Comparison of ENCODE assay signal across 19 cellular contexts in genomic region chr14:91834571-91834970, GRCh38. TPM values are rescaled to one million over a fixed set of nuclear protein-coding genes. Genes with fewer than 3 reads are reported as not detected.
DNase-seq lines count a peak whose midpoint lies in the region; ATAC-seq, FAIRE-seq and TF ChIP-seq lines count a peak whose summit lies in the region.
"Had no signal": no experiment of that assay in that cellular context is flagged by ENCODE, and none has a peak within 500 bp of the region (broad histone marks: within the 10 kb centered on the region; RNA-seq: fewer than 3 reads in every experiment).

No MANE protein-coding gene starts in this region.

- no peaks in the 10 kb centered on the region for H3K27me3 ChIP-seq in CD8-positive, alpha-beta T cell (ENCODE audit: insufficient read depth, low read length)
- H3K27me3 ChIP-seq in GM23338 (ENCODE audit: insufficient read depth) = peaks cover 6% of the 10 kb centered on the region
- no peaks in the 10 kb centered on the region for H3K27me3 ChIP-seq in H1 (replicated peaks in 1 of 4; ENCODE audit: control insufficient read depth in 3 of 4, extremely low read depth in 1 of 4, insufficient read depth in 3 of 4, low read length in 3 of 4)
- no peaks in the 10 kb centered on the region for H3K27me3 ChIP-seq in parathyroid adenoma (ENCODE audit: control insufficient read depth, insufficient read depth, low read length)
- H3K27me3 ChIP-seq: testis had no signal

- H3K27ac Mint-ChIP-seq in CD8-positive, alpha-beta T cell = peak overlapping the region; percentile 60
- H3K27ac Mint-ChIP-seq in GM23338 = no peak overlapping the region

- WGBS in H1 (ENCODE audit: extremely low coverage in 1 of 2, insufficient coverage in 1 of 2, insufficient read length in 1 of 2, insufficient replicate concordance in 2 of 2, low coverage in 1 of 2, low lambda C conversion rate in 2 of 2, missing lambda C conversion rate in 1 of 2), 2 experiments = 63% methylated on average over 2 of the region's 2 CpGs; no CpG with 5 or more reads in 1 of the 2 experiments

- H4K8ac ChIP-seq in H1 (ENCODE audit: extremely low read depth, insufficient read depth, low read length) = no peak overlapping the region

- no peak overlapping the region for H3K4me3 ChIP-seq in CD8-positive, alpha-beta T cell (ENCODE audit: low read depth, low read length)
- H3K4me3 ChIP-seq in GM23338 = peak overlapping the region; percentile 76
- peak overlapping the region in 1 of 4 experiments; percentile 91; a peak in 1 of 8 replicates for H3K4me3 ChIP-seq in H1 (ENCODE audit: extremely low read depth in 1 of 4, insufficient read depth in 2 of 4, low read depth in 3 of 4, low read length in 4 of 4)
- no peak overlapping the region for H3K4me3 ChIP-seq in parathyroid adenoma (ENCODE audit: low read depth, low read length)
- H3K4me3 ChIP-seq: psoas muscle had no signal

- H2BK120ac ChIP-seq in H1 (replicated peaks; ENCODE audit: low read depth, low read length) = no peak overlapping the region

- no peak overlapping the region for H3K27ac ChIP-seq in CD8-positive, alpha-beta T cell (ENCODE audit: low read depth, low read length)
- H3K27ac ChIP-seq in GM23338 (ENCODE audit: low read depth) (no peak overlapping the region), H1 (ENCODE audit: low read depth, low read length) (no peak overlapping the region), parathyroid adenoma (peak overlapping the region; percentile 99)
- H3K27ac ChIP-seq: C4-2B, psoas muscle had no signal

- no peak overlapping the region for H2BK20ac ChIP-seq in H1 (ENCODE audit: low read length)

- peaks cover 34% of the 10 kb centered on the region for H3K4me1 ChIP-seq in CD8-positive, alpha-beta T cell (ENCODE audit: insufficient read depth, low read length)
- H3K4me1 ChIP-seq in GM23338 (ENCODE audit: insufficient read depth) (peaks cover 41% of the 10 kb centered on the region), H1 (replicated peaks in 1 of 4; ENCODE audit: control insufficient read depth in 3 of 4, insufficient read depth in 4 of 4, low read length in 3 of 4) (peaks cover 0 to 5% (median 3%) of the 10 kb centered on the region in 4 experiments; a peak in 3 of 7 replicates), parathyroid adenoma (peaks cover 20% of the 10 kb centered on the region)
- H3K4me1 ChIP-seq: psoas muscle had no signal

- no peak for DNase-seq in CD8-positive, alpha-beta T cell
- DNase-seq in GM23338 (ENCODE audit: low spot score) (peak; percentile 51), H1 (ENCODE audit: low read depth in 1 of 2, low spot score in 2 of 2) (no peak), GM10266 (ENCODE audit: extremely low spot score) (no peak), COR-L47 (lab: John Stamatoyannopoulos, UW) (no peak)
- DNase-seq: activated CD4-positive, alpha-beta T cell treated with anti-CD3 and anti-CD28 coated beads, Interleukin-2, amount 50 U/mL, for 48 hours; activated gamma-delta T cell treated with Interleukin-2 at 50 U/mL for 16 hours; foreskin melanocyte; midbrain; NCI-H2081 treated with DMSO at 0.1 percent for 48 hours; psoas muscle; SHP77; T1000; testis had no signal

- no peak overlapping the region for H3K9ac ChIP-seq in H1 (replicated peaks in 1 of 4; ENCODE audit: extremely low read depth in 1 of 4, low read depth in 3 of 4, low read length in 3 of 4)
- peak overlapping the region; percentile 99 for H3K9ac ChIP-seq in parathyroid adenoma

- intact Hi-C loops in CD8-positive, alpha-beta T cell (cut with DNase I, micrococcal nuclease) = loop anchor here (2.0 to 10.0 kb wide), 3 partner anchors 32 to 270 kb away; partner anchors contain the start of genes ATXN3 (in 1 of the 2) and TC2N (in 1 of the 2)

- no peak for TF ChIP-seq EP300 in H1 (IDR thresholded peaks at IDR 0.05; ENCODE audit: borderline replicate concordance in 1 of 2, low read depth in 2 of 2, low read length in 2 of 2)

- H2BK5ac ChIP-seq in H1 (ENCODE audit: low read depth, low read length) = no peak overlapping the region

- H3K36me3 Mint-ChIP-seq in CD8-positive, alpha-beta T cell = peaks cover 35% of the 10 kb centered on the region
- H3K36me3 Mint-ChIP-seq in GM23338 (ENCODE audit: low read depth) = no peaks in the 10 kb centered on the region

- no peak overlapping the region for H2BK12ac ChIP-seq in H1 (ENCODE audit: low read depth, low read length)

- H3K79me2 ChIP-seq in GM23338 (replicated peaks; ENCODE audit: insufficient read depth) (peaks cover 50% of the 10 kb centered on the region), H1 (ENCODE audit: control insufficient read depth in 1 of 2, insufficient read depth in 2 of 2, low read length in 2 of 2) (peaks cover 0 to 49% of the 10 kb centered on the region in 2 experiments; a peak in 2 of 4 replicates), parathyroid adenoma (peaks cover 21% of the 10 kb centered on the region)

- H2BK15ac ChIP-seq in H1 (ENCODE audit: low read length) = no peak overlapping the region

- no peaks in the 10 kb centered on the region for H3K9me3 ChIP-seq in CD8-positive, alpha-beta T cell (ENCODE audit: low read length)
- H3K9me3 ChIP-seq in H1 (ENCODE audit: insufficient read depth in 2 of 2, low read depth in 1 of 2, low read length in 1 of 2) (no peaks in the 10 kb centered on the region), parathyroid adenoma (ENCODE audit: control insufficient read depth, low read length) (no peaks in the 10 kb centered on the region)
- H3K9me3 ChIP-seq: psoas muscle, testis had no signal

- no peak overlapping the region for H2AK5ac ChIP-seq in H1 (ENCODE audit: low read depth, low read length)

- H3K18ac ChIP-seq in H1 (ENCODE audit: extremely low read depth, low read length) = no peak overlapping the region

- no peaks in the 10 kb centered on the region for H3K9me2 ChIP-seq in GM23338 (ENCODE audit: insufficient read depth)

- peak; percentile 28 to 45; a peak in 3 of 4 replicates for TF ChIP-seq RAD21 in H1 (IDR thresholded peaks at IDR 0.05 in 1 of 2, conservative IDR thresholded peaks at IDR 0.05 in 1 of 2; ENCODE audit: low read depth in 2 of 2, low read length in 2 of 2)

- FAIRE-seq in H1 (lab: Jason Lieb, UNC) = peak; percentile 7
- FAIRE-seq: endometrium had no signal

- no peak for TF ChIP-seq CTCF in CD8-positive, alpha-beta T cell (IDR thresholded peaks at IDR 0.05)
- TF ChIP-seq CTCF in GM23338 (conservative IDR thresholded peaks at IDR 0.05; ENCODE audit: low read depth in 2 of 2) (peak in 1 of 2 experiments; percentile 55; a peak in 3 of 4 replicates), H1 (IDR thresholded peaks at IDR 0.05; ENCODE audit: control extremely low read depth in 1 of 3, insufficient read depth in 1 of 3, low read depth in 1 of 3, low read length in 3 of 3) (peak in 1 of 3 experiments; percentile 32; a peak in 2 of 4 replicates), parathyroid adenoma (IDR thresholded peaks at IDR 0.05) (peak; percentile 5), GM10266 (IDR thresholded peaks at IDR 0.05; ENCODE audit: control insufficient read depth, insufficient read depth, low read depth, missing control alignments) (no peak)

- H4K5ac ChIP-seq in H1 (ENCODE audit: insufficient read length, low read depth, low read length) = no peak overlapping the region

- no peaks in the 10 kb centered on the region for H3K9me3 Mint-ChIP-seq in CD8-positive, alpha-beta T cell
- H3K9me3 Mint-ChIP-seq in GM23338 = no peaks in the 10 kb centered on the region

- no peak overlapping the region for H4K91ac ChIP-seq in H1 (replicated peaks; ENCODE audit: insufficient read length, low read length)

- H3K79me1 ChIP-seq in H1 (ENCODE audit: low read depth, low read length) = no peaks in the 10 kb centered on the region

- H3K4me1 Mint-ChIP-seq in CD8-positive, alpha-beta T cell (ENCODE audit: low read depth) = peaks cover 76% of the 10 kb centered on the region
- peaks cover 46% of the 10 kb centered on the region for H3K4me1 Mint-ChIP-seq in GM23338

- no peak overlapping the region for H3K56ac ChIP-seq in H1 (replicated peaks; ENCODE audit: insufficient read length, low read depth, low read length)

- peaks cover 2% of the 10 kb centered on the region; the same call in 1 of the 2 replicates for H3K23me2 ChIP-seq in H1 (ENCODE audit: low read depth, low read length)

- H4K20me1 ChIP-seq in GM23338 (replicated peaks; ENCODE audit: insufficient read depth) (no peaks in the 10 kb centered on the region), H1 (replicated peaks in 1 of 2; ENCODE audit: control insufficient read depth in 1 of 2, insufficient read depth in 2 of 2, low read length in 2 of 2) (no peaks in the 10 kb centered on the region)

- no peak overlapping the region for H3K4ac ChIP-seq in H1 (replicated peaks; ENCODE audit: insufficient read length, low read depth, low read length)

- H2AFZ ChIP-seq in GM23338 = no peak overlapping the region
- no peak overlapping the region for H2AFZ ChIP-seq in H1 (ENCODE audit: low read length)
- H2AFZ ChIP-seq in parathyroid adenoma = no peak overlapping the region

- no peak for ATAC-seq in CD8-positive, alpha-beta T cell
- peak; percentile 7 for ATAC-seq in GM23338
- ATAC-seq in GM18867 (IDR thresholded peaks at IDR 0.05; ENCODE audit: unreplicated experiment) = no peak
- ATAC-seq: psoas muscle had no signal

- H3F3A ChIP-seq in GM23338 (replicated peaks; ENCODE audit: low read depth) = no peaks in the 10 kb centered on the region

- peak overlapping the region; percentile 19 for H3K4me3 Mint-ChIP-seq in CD8-positive, alpha-beta T cell
- peak overlapping the region; percentile 82 for H3K4me3 Mint-ChIP-seq in GM23338

- H3K27me3 Mint-ChIP-seq in CD8-positive, alpha-beta T cell (ENCODE audit: low read depth) = no peaks in the 10 kb centered on the region
- H3K27me3 Mint-ChIP-seq in GM23338 (ENCODE audit: insufficient read depth, low read depth, poor library complexity) = no peaks in the 10 kb centered on the region

- H3K23ac ChIP-seq in H1 (ENCODE audit: insufficient read length) = no peak overlapping the region

- CTCF ChIA-PET in CD8-positive, alpha-beta T cell (lab: Charles Lee) = interaction anchor here (0.8 to 1.6 kb wide), 3 partner anchors 39 to 76 kb away, joined by 3 to 4 read pairs (median 3); no protein-coding TSS in a partner anchor
- CTCF ChIA-PET in H1 (lab: Charles Lee; ENCODE audit: partially characterized antibody) = interaction anchor here (1.9 kb wide), 1 partner anchor 33 kb away, joined by 4 read pairs; no protein-coding TSS in a partner anchor

- peak overlapping the region; percentile 79; the same call in 1 of the 2 replicates for H3K4me2 ChIP-seq in GM23338
- peak overlapping the region in 1 of 2 experiments; percentile 67; a peak in 1 of 4 replicates for H3K4me2 ChIP-seq in H1 (ENCODE audit: insufficient read depth in 1 of 2, low read depth in 2 of 2, low read length in 2 of 2)
- no peak overlapping the region for H3K4me2 ChIP-seq in parathyroid adenoma (ENCODE audit: low read length)

- no peaks in the 10 kb centered on the region for H3K36me3 ChIP-seq in CD8-positive, alpha-beta T cell (ENCODE audit: insufficient read depth, low read length)
- H3K36me3 ChIP-seq in GM23338 (ENCODE audit: insufficient read depth) (no peaks in the 10 kb centered on the region), H1 (ENCODE audit: control insufficient read depth in 2 of 4, insufficient read depth in 4 of 4, low read length in 3 of 4) (no peaks in the 10 kb centered on the region), parathyroid adenoma (ENCODE audit: control insufficient read depth, insufficient read depth, low read length) (no peaks in the 10 kb centered on the region)

- POLR2A ChIA-PET in CD8-positive, alpha-beta T cell (lab: Charles Lee) = interaction anchor here (1.2 to 2.6 kb wide), 7 partner anchors 9 to 76 kb away, joined by 3 to 12 read pairs (median 6); partner anchors contain the start of gene TC2N
- POLR2A ChIA-PET in H1 (lab: Charles Lee; ENCODE audit: partially characterized antibody) = no interaction called here

- no peak overlapping the region for H3K14ac ChIP-seq in H1 (ENCODE audit: insufficient read length)

- TF ChIP-seq POLR2A in H1 (IDR thresholded peaks at IDR 0.05; ENCODE audit: control extremely low read depth in 1 of 2, low read depth in 2 of 2, low read length in 2 of 2) = no peak

RNA-seq across cellular contexts. Expression of gene TC2N, which starts 32.8 kb away (rescaled TPM):
- total RNA-seq in CD8-positive, alpha-beta T cell = 100 to 1,000 TPM; 132 TPM
- total RNA-seq in GM23338 (2014; rRNA removed; shearing (Covaris generic)) = 35.0 and 42.1 TPM in 2 replicates
- polyA plus RNA-seq in GM23338 (2016; fragmentation: Nextera tagmentation; extraction: Ambion mirVana) (10.0 and 10.9 TPM in 2 replicates), H1 (2011; rRNA removed) (5.9 and 9.7 TPM in 2 replicates)
- 34.2 and 36.2 TPM in 2 replicates for total RNA-seq in H1 (2021; fragmentation: NEBNext Ultra II Directional; extraction: Animal tissue kit (Norgen Biotek cat#: 25700))
- 12.7 TPM for polyA plus RNA-seq in H1 (2011; cell fraction: cytosol; rRNA removed)
- polyA plus RNA-seq in H1 (2011; cell fraction: nucleus; rRNA removed) = 7.4 TPM
- 10.3 to 24.7 TPM (median 12.4 TPM) in 4 replicates for polyA plus RNA-seq in H1 (2012, experiment 1 of 2)
- 1.7 TPM for polyA plus RNA-seq in H1 (2012, experiment 2 of 2)
- polyA plus RNA-seq in H1 (2013, experiment 1 of 2) = 17.5 TPM
- polyA plus RNA-seq in H1 (2013, experiment 2 of 2) = 17.9 TPM
- polyA minus RNA-seq in H1 (2011; rRNA and poly(A)+ RNA removed) = 25.4 and 40.7 TPM in 2 replicates
- 12.0 TPM for polyA minus RNA-seq in H1 (2011; cell fraction: cytosol; rRNA and poly(A)+ RNA removed)
- 33.7 TPM for polyA minus RNA-seq in H1 (2011; cell fraction: nucleus; rRNA and poly(A)+ RNA removed)
- total RNA-seq: G401 had no signal
